Comparison of ENCODE assay signal across 8 cellular contexts in genomic region chr1:6026095-6026809, GRCh38. TPM values are rescaled to one million over a fixed set of nuclear protein-coding genes. Genes with fewer than 3 reads are reported as not detected.
DNase-seq lines count a peak whose midpoint lies in the region; ATAC-seq, FAIRE-seq and TF ChIP-seq lines count a peak whose summit lies in the region.

No MANE protein-coding gene starts in this region.

- H3K27ac ChIP-seq in Karpas-422 (ENCODE audit: low read length) = peak overlapping the region; percentile 31; the same call in 1 of the 2 replicates
- H3K27ac ChIP-seq in SU-DHL-6 (ENCODE audit: low read depth, low read length) = peak overlapping the region; percentile 71
- H3K27ac ChIP-seq in kidney (ENCODE audit: low read depth in 2 of 2, low read length in 2 of 2) = no peak overlapping the region
- no peak overlapping the region for H3K27ac ChIP-seq in SK-N-SH (ENCODE audit: low read depth in 2 of 2, low read length in 1 of 2)

- DNase-seq in GM04504 (ENCODE audit: low read depth) (peak; percentile 51), Karpas-422 (peak; percentile 97), kidney (peak; percentile 95), SK-N-SH (no peak)
- DNase-seq in activated naive CD8-positive, alpha-beta T cell treated with anti-CD3 and anti-CD28 coated beads for 36 hours = peak; percentile 96
- peak; percentile 82 to 85 (median 83) for DNase-seq in stimulated activated CD4-positive, alpha-beta T cell treated with anti-CD3 and anti-CD28 coated beads, TNF-alpha, amount 100 ng/mL, for 1 hour (ENCODE audit: low read depth in 3 of 3, low spot score in 1 of 3)

- POLR2A ChIA-PET in SK-N-SH (lab: Yijun Ruan, JAX) = interaction anchor here (1.4 kb wide), 1 partner anchor 8 kb away, joined by 3 read pairs; no protein-coding TSS in a partner anchor

- peaks cover 46% of the 10 kb centered on the region for H3K36me3 Mint-ChIP-seq in activated naive CD8-positive, alpha-beta T cell treated with anti-CD3 and anti-CD28 coated beads for 36 hours

- peaks cover 2% of the 10 kb centered on the region for H3K9me3 Mint-ChIP-seq in activated naive CD8-positive, alpha-beta T cell treated with anti-CD3 and anti-CD28 coated beads for 36 hours

- H3K79me2 ChIP-seq in Karpas-422 (ENCODE audit: low read length) (peaks cover 45% of the 10 kb centered on the region), SU-DHL-6 (ENCODE audit: insufficient read depth, low read length) (peaks cover 47% of the 10 kb centered on the region), SK-N-SH (ENCODE audit: insufficient read depth) (no peaks in the 10 kb centered on the region)

- H3K9me3 ChIP-seq in Karpas-422 (ENCODE audit: low read length) = no peaks in the 10 kb centered on the region
- no peaks in the 10 kb centered on the region for H3K9me3 ChIP-seq in SU-DHL-6 (ENCODE audit: insufficient read depth, low read length)
- H3K9me3 ChIP-seq in kidney (ENCODE audit: control insufficient read depth in 1 of 2, low read length in 2 of 2) = no peaks in the 10 kb centered on the region
- no peaks in the 10 kb centered on the region for H3K9me3 ChIP-seq in SK-N-SH

- peak; percentile 79 for ATAC-seq in GM21786 (IDR thresholded peaks at IDR 0.05; ENCODE audit: unreplicated experiment)

- TF ChIP-seq CTCF in SU-DHL-6 (IDR thresholded peaks at IDR 0.05; ENCODE audit: insufficient read depth, low read length, poor library complexity, severe bottlenecking) (no peak), kidney (IDR thresholded peaks at IDR 0.05; ENCODE audit: borderline replicate concordance, extremely low read depth, insufficient read depth) (no peak), SK-N-SH (IDR thresholded peaks at IDR 0.05) (no peak)

- peak overlapping the region; percentile 89 for H3K4me2 ChIP-seq in Karpas-422 (ENCODE audit: low read depth, low read length, poor library complexity, severe bottlenecking)
- peak overlapping the region; percentile 86 for H3K4me2 ChIP-seq in SU-DHL-6 (ENCODE audit: low read depth, low read length, poor library complexity, severe bottlenecking)
- H3K4me2 ChIP-seq in SK-N-SH = no peak overlapping the region

- no peaks in the 10 kb centered on the region for H3K27me3 ChIP-seq in Karpas-422 (ENCODE audit: low read length)
- H3K27me3 ChIP-seq in SU-DHL-6 (ENCODE audit: low read length) = no peaks in the 10 kb centered on the region
- H3K27me3 ChIP-seq in SK-N-SH (ENCODE audit: insufficient read depth) = no peaks in the 10 kb centered on the region

- no peak for TF ChIP-seq RAD21 in SK-N-SH (IDR thresholded peaks at IDR 0.05; ENCODE audit: low read length)

- H3K27me3 Mint-ChIP-seq in activated naive CD8-positive, alpha-beta T cell treated with anti-CD3 and anti-CD28 coated beads for 36 hours = no peaks in the 10 kb centered on the region

- H3K9ac ChIP-seq in Karpas-422 (ENCODE audit: low read length) (peak overlapping the region; percentile 81), SU-DHL-6 (ENCODE audit: low read length) (peak overlapping the region; percentile 83), kidney (ENCODE audit: low read length in 2 of 2) (no peak overlapping the region), SK-N-SH (no peak overlapping the region)

- 84% methylated on average over 16 of the region's 34 CpGs for WGBS in SK-N-SH (ENCODE audit: low lambda C conversion rate)

- CTCF ChIA-PET in SK-N-SH (lab: Yijun Ruan, JAX) = interaction anchor here (1.0 to 2.8 kb wide), 3 partner anchors 9 to 27 kb away, joined by 3 to 20 read pairs (median 5); no protein-coding TSS in a partner anchor

- H3K4me1 ChIP-seq in Karpas-422 (ENCODE audit: low read length) (peaks cover 55% of the 10 kb centered on the region), kidney (ENCODE audit: control insufficient read depth in 1 of 2, insufficient read depth in 1 of 2, low read depth in 1 of 2, low read length in 2 of 2) (peaks cover 0 to 2% of the 10 kb centered on the region in 2 donors), SK-N-SH (ENCODE audit: control insufficient read depth in 1 of 2, insufficient read depth in 2 of 2, low read depth in 1 of 2, low read length in 1 of 2) (no peaks in the 10 kb centered on the region; a peak in 1 of 4 replicates)

- H2AFZ ChIP-seq in Karpas-422 (ENCODE audit: low read length) (peak overlapping the region; percentile 60; the same call in 1 of the 2 replicates), SU-DHL-6 (ENCODE audit: low read depth, low read length, severe bottlenecking) (no peak overlapping the region), SK-N-SH (ENCODE audit: low read depth) (no peak overlapping the region)

- H3K4me3 ChIP-seq in Karpas-422 (ENCODE audit: low read length) = peak overlapping the region; percentile 73
- peak overlapping the region; percentile 69 for H3K4me3 ChIP-seq in SU-DHL-6 (ENCODE audit: insufficient read depth, low read length, poor library complexity, severe bottlenecking)
- H3K4me3 ChIP-seq in kidney (ENCODE audit: low read length in 2 of 2) = no peak overlapping the region
- H3K4me3 ChIP-seq in SK-N-SH (ENCODE audit: low read depth in 2 of 2, low read length in 1 of 2) = no peak overlapping the region

- no peak for FAIRE-seq in kidney (lab: Jason Lieb, UNC)

- peaks cover 38% of the 10 kb centered on the region for H3K4me1 Mint-ChIP-seq in activated naive CD8-positive, alpha-beta T cell treated with anti-CD3 and anti-CD28 coated beads for 36 hours

- H3F3A ChIP-seq in SU-DHL-6 (ENCODE audit: insufficient read depth) (no peaks in the 10 kb centered on the region), SK-N-SH (replicated peaks; ENCODE audit: insufficient read depth) (no peaks in the 10 kb centered on the region)

- intact Hi-C loops in kidney (cut with DNase I) = no loop called here

- peak overlapping the region; percentile 97 for H3K27ac Mint-ChIP-seq in activated naive CD8-positive, alpha-beta T cell treated with anti-CD3 and anti-CD28 coated beads for 36 hours

- no peak for TF ChIP-seq EP300 in SK-N-SH (IDR thresholded peaks at IDR 0.05; ENCODE audit: borderline replicate concordance in 1 of 2, low read depth in 1 of 2, low read length in 1 of 2)

- H3K36me3 ChIP-seq in Karpas-422 (ENCODE audit: insufficient read depth, low read length) = no peaks in the 10 kb centered on the region
- H3K36me3 ChIP-seq in SU-DHL-6 (ENCODE audit: low read length) = no peaks in the 10 kb centered on the region
- no peaks in the 10 kb centered on the region for H3K36me3 ChIP-seq in kidney (ENCODE audit: control insufficient read depth in 1 of 2, insufficient read depth in 2 of 2, low read length in 2 of 2)
- H3K36me3 ChIP-seq in SK-N-SH (replicated peaks in 1 of 2; ENCODE audit: control insufficient read depth in 1 of 2, insufficient read depth in 2 of 2, low read length in 1 of 2) = no peaks in the 10 kb centered on the region

- H3K4me3 Mint-ChIP-seq in activated naive CD8-positive, alpha-beta T cell treated with anti-CD3 and anti-CD28 coated beads for 36 hours = peak overlapping the region; percentile 97

- H4K20me1 ChIP-seq in Karpas-422 (ENCODE audit: insufficient read depth, low read depth, low read length) = peaks cover 19% of the 10 kb centered on the region; the same call in 1 of the 2 replicates
- no peaks in the 10 kb centered on the region; the same call in 1 of the 2 replicates for H4K20me1 ChIP-seq in SU-DHL-6 (ENCODE audit: low read depth, low read length)
- H4K20me1 ChIP-seq in SK-N-SH (ENCODE audit: insufficient read depth) = no peaks in the 10 kb centered on the region

- H3K9me2 ChIP-seq in Karpas-422 (replicated peaks; ENCODE audit: insufficient read depth, low read length) = no peaks in the 10 kb centered on the region
- H3K9me2 ChIP-seq in SU-DHL-6 (replicated peaks; ENCODE audit: insufficient read depth, low read length) = no peaks in the 10 kb centered on the region
- H3K9me2 ChIP-seq in SK-N-SH = no peaks in the 10 kb centered on the region

TF ChIP-seq in SK-N-SH, 30 proteins besides CTCF, POLR2A, EP300 and RAD21:
- no peak for TF ChIP-seq POLR2AphosphoS5 (IDR thresholded peaks at IDR 0.05; ENCODE audit: low read depth, low read length)
- TF ChIP-seq NRF1 (IDR thresholded peaks at IDR 0.05; ENCODE audit: low read depth, low read length) = no peak
- TF ChIP-seq USF2 (IDR thresholded peaks at IDR 0.05; ENCODE audit: borderline replicate concordance, low read depth, low read length) = no peak
- TF ChIP-seq CHD2 (IDR thresholded peaks at IDR 0.05; ENCODE audit: low read length, partially characterized antibody) = no peak

RNA-seq across cellular contexts. Expression of gene KCNAB2, which starts 19.4 kb away (rescaled TPM):
- 27.3 and 57.0 TPM in 2 replicates for total RNA-seq in Karpas-422 (2014; rRNA removed; shearing (Covaris generic); ENCODE audit: low replicate concordance)
- 100 to 1,000 TPM; 209 to 218 TPM for total RNA-seq in activated naive CD8-positive, alpha-beta T cell treated with anti-CD3 and anti-CD28 coated beads for 36 hours
- total RNA-seq in kidney = 28.1 TPM
- polyA plus RNA-seq in kidney (ENCODE audit: insufficient read depth, low read depth, low replicate concordance) = 19.6 TPM
- polyA plus RNA-seq in SK-N-SH (2012; rRNA removed) = 6.1 and 7.6 TPM in 2 replicates
- 3.3 and 4.6 TPM in 2 replicates for polyA plus RNA-seq in SK-N-SH (2012; cell fraction: cytosol; rRNA removed)
- polyA plus RNA-seq in SK-N-SH (2012; cell fraction: nucleus; rRNA removed) = 12.2 and 13.1 TPM in 2 replicates

RNA-seq across cellular contexts. Expression of gene NPHP4, which starts 34.0 kb away (rescaled TPM):
- 3.9 and 7.9 TPM in 2 replicates for total RNA-seq in Karpas-422 (2014; rRNA removed; shearing (Covaris generic); ENCODE audit: low replicate concordance)
- total RNA-seq in activated naive CD8-positive, alpha-beta T cell treated with anti-CD3 and anti-CD28 coated beads for 36 hours = 10 to 100 TPM; 11.4 to 12.6 TPM
- 16.1 TPM for total RNA-seq in kidney
- polyA plus RNA-seq in kidney (ENCODE audit: insufficient read depth, low read depth, low replicate concordance) = 2.9 TPM
- polyA plus RNA-seq in SK-N-SH (2012; rRNA removed) = 4.6 and 7.0 TPM in 2 replicates
- 1.9 and 3.3 TPM in 2 replicates for polyA plus RNA-seq in SK-N-SH (2012; cell fraction: cytosol; rRNA removed)
- 29.0 and 38.1 TPM in 2 replicates for polyA plus RNA-seq in SK-N-SH (2012; cell fraction: nucleus; rRNA removed)

Comparison
In these comparisons a context has a peak if more than half of its experiments do, and no peak if none do; other contexts are left out.
1. H3K27ac ChIP-seq: peak in Karpas-422 (single experiment) and SU-DHL-6 (single experiment); none in kidney (0 of 2) and SK-N-SH (0 of 2).
2. H3K4me3 ChIP-seq: peak in Karpas-422 (single experiment) and SU-DHL-6 (single experiment); none in kidney (0 of 2) and SK-N-SH (0 of 2).
3. H3K9ac ChIP-seq: peak in Karpas-422 (single experiment) and SU-DHL-6 (single experiment); none in kidney (0 of 2) and SK-N-SH (single experiment).